ENCODE assay signal across 11 cellular contexts in genomic region chr20:35001596-35002362, GRCh38. TPM values are rescaled to one million over a fixed set of nuclear protein-coding genes. Genes with fewer than 3 reads are reported as not detected.
DNase-seq lines count a peak whose midpoint lies in the region; ATAC-seq and TF ChIP-seq lines count a peak whose summit lies in the region.
"Had no signal": no experiment of that assay in that cellular context is flagged by ENCODE, and none has a peak within 500 bp of the region (broad histone marks: within the 10 kb centered on the region; RNA-seq: fewer than 3 reads in every experiment).

No MANE protein-coding gene starts in this region.

- no peak for DNase-seq in epithelial cell of proximal tubule (ENCODE audit: low read depth)
- DNase-seq in osteocyte (ENCODE audit: extremely low spot score, unreplicated experiment): no peak
- DNase-seq in NCI-H446 (lab: John Stamatoyannopoulos, UW): no peak
- no peak for DNase-seq in omental fat pad (ENCODE audit: low spot score)
- DNase-seq in coronary artery (ENCODE audit: low spot score): no peak
- DNase-seq: stimulated activated CD4-positive, alpha-beta T cell treated with anti-CD3 and anti-CD28 coated beads, Interleukin-4, amount 100 ng/mL, for 1 hour; testis had no signal

- no peaks in the 10 kb centered on the region for H3K9me2 ChIP-seq in Loucy (replicated peaks; ENCODE audit: low read depth, low read length)

- no peaks in the 10 kb centered on the region for H3K4me1 ChIP-seq in Loucy (ENCODE audit: insufficient read depth, low read length, poor library complexity, severe bottlenecking)
- H3K4me1 ChIP-seq: testis had no signal

- no peaks in the 10 kb centered on the region for H3K9me3 Mint-ChIP-seq in osteocyte (ENCODE audit: unreplicated experiment)

- H3K27ac ChIP-seq in coronary artery: no peak overlapping the region
- H3K27ac ChIP-seq: testis had no signal

- no peaks in the 10 kb centered on the region for H3K27me3 Mint-ChIP-seq in osteocyte (ENCODE audit: unreplicated experiment)

- no peaks in the 10 kb centered on the region for H3K4me1 Mint-ChIP-seq in osteocyte (ENCODE audit: unreplicated experiment)

- no peaks in the 10 kb centered on the region for H3K79me2 ChIP-seq in Loucy (ENCODE audit: insufficient read depth, low read length)

- no peak overlapping the region for H3K9ac ChIP-seq in Loucy (ENCODE audit: low read depth, low read length, poor library complexity, severe bottlenecking)

- H4K20me1 ChIP-seq in Loucy (ENCODE audit: insufficient read depth, low read length, poor library complexity, severe bottlenecking): no peaks in the 10 kb centered on the region

- H3F3A ChIP-seq in Loucy (ENCODE audit: low read depth): no peaks in the 10 kb centered on the region

- peak overlapping the region; percentile 44 for H3K27ac Mint-ChIP-seq in osteocyte (ENCODE audit: unreplicated experiment)

- TF ChIP-seq CTCF in GM12873 (IDR thresholded peaks at IDR 0.05; ENCODE audit: insufficient read depth, low read depth, low read length, missing control alignments) (peak; percentile 36), Loucy (conservative IDR thresholded peaks at IDR 0.05; ENCODE audit: low read length) (peak; percentile 25), epithelial cell of proximal tubule (conservative IDR thresholded peaks at IDR 0.05; ENCODE audit: low read depth, low read length) (peak; percentile 56), osteocyte (IDR thresholded peaks at IDR 0.05) (peak; percentile 38), omental fat pad (IDR thresholded peaks at IDR 0.05) (no peak), coronary artery (IDR thresholded peaks at IDR 0.05) (no peak)

- ATAC-seq in omental fat pad (ENCODE audit: low FRiP score): no peak
- ATAC-seq: activated CD4-positive, CD25-positive, alpha-beta regulatory T cell treated with anti-CD3 and anti-CD28 coated beads, Interleukin-2, amount 50 U/mL, for 24 hours; Panc1 had no signal

- H3K27me3 ChIP-seq in Loucy (ENCODE audit: insufficient read depth, low read length, poor library complexity, severe bottlenecking): no peaks in the 10 kb centered on the region
- H3K27me3 ChIP-seq: testis had no signal

- H3K9me3 ChIP-seq in Loucy (ENCODE audit: insufficient read depth, low read depth, low read length): no peaks in the 10 kb centered on the region
- H3K9me3 ChIP-seq: testis had no signal

- H3K36me3 Mint-ChIP-seq in osteocyte (ENCODE audit: unreplicated experiment): peaks cover 37% of the 10 kb centered on the region

- H3K4me2 ChIP-seq in Loucy (ENCODE audit: low read depth, low read length, poor library complexity, severe bottlenecking): no peak overlapping the region

- H3K36me3 ChIP-seq in Loucy (ENCODE audit: insufficient read depth, low read length): peaks cover 77% of the 10 kb centered on the region; the same call in 1 of the 2 replicates

- no peak overlapping the region for H2AFZ ChIP-seq in Loucy (ENCODE audit: low read length)

- H3K4me3 ChIP-seq in Loucy (ENCODE audit: low read length, poor library complexity, severe bottlenecking): no peak overlapping the region
- H3K4me3 ChIP-seq in epithelial cell of proximal tubule (ENCODE audit: low read depth, low read length): no peak overlapping the region
- no peak overlapping the region for H3K4me3 ChIP-seq in coronary artery
- H3K4me3 ChIP-seq: testis had no signal

- no peak overlapping the region for H3K4me3 Mint-ChIP-seq in osteocyte (ENCODE audit: unreplicated experiment)

RNA-seq across cellular contexts. Expression of gene MYH7B, which starts 46.1 kb away (rescaled TPM):
- total RNA-seq in epithelial cell of proximal tubule (not detected in 2 replicates), osteocyte (0.18 and 0.86 TPM in 2 replicates), omental fat pad (under 1 TPM; 0.19 to 0.56 (median 0.40) TPM)

RNA-seq across cellular contexts. Expression of gene GSS, which starts 46.2 kb away (rescaled TPM):
- total RNA-seq in epithelial cell of proximal tubule (76.2 and 82.8 TPM in 2 replicates), osteocyte (36.0 and 37.2 TPM in 2 replicates), omental fat pad (10 to 100 TPM; 32.1 to 39.6 (median 33.2) TPM)

Comparison
In these comparisons a context has a peak if more than half of its experiments do, and no peak if none do; other contexts are left out.
1. CTCF ChIP-seq: peak in GM12873 (single experiment), Loucy (single experiment), epithelial cell of proximal tubule (single experiment) and osteocyte (single experiment); none in omental fat pad (0 of 3) and coronary artery (single experiment).